9 cellular contexts compared by ENCODE assay signal in genomic region chr14:93788557-93789365, GRCh38. TPM values are rescaled to one million over a fixed set of nuclear protein-coding genes. Genes with fewer than 3 reads are reported as not detected.
A peak's percentile ranks its signal among the peaks of the same experiment; 100 is the strongest.
DNase-seq lines count a peak whose midpoint lies in the region; ATAC-seq, FAIRE-seq and TF ChIP-seq lines count a peak whose summit lies in the region.
"Had no signal": no experiment of that assay in that cellular context is flagged by ENCODE, and none has a peak within 500 bp of the region (broad histone marks: within the 10 kb centered on the region; RNA-seq: fewer than 3 reads in every experiment).

No MANE protein-coding gene starts in this region.

- H3K79me2 ChIP-seq in HCT116 (ENCODE audit: insufficient read depth, low read length) = no peaks in the 10 kb centered on the region

- H4K20me1 ChIP-seq in HCT116 (ENCODE audit: insufficient read depth) = no peaks in the 10 kb centered on the region

- intact Hi-C loops in HCT116 (cut with micrococcal nuclease) (loop anchor here (2.0 kb wide), 1 partner anchor 134 kb away; no protein-coding TSS in a partner anchor), Panc1 (cut with micrococcal nuclease; ENCODE audit: unreplicated experiment) (loop anchor here (10.0 kb wide), 1 partner anchor 134 kb away; no protein-coding TSS in a partner anchor), heart left ventricle (cut with DNase I) (loop anchor here (1.0 to 10.0 kb wide), 12 partner anchors 41 to 134 kb away; no protein-coding TSS in a partner anchor), pancreas (cut with DNase I) (no loop called here), adrenal gland (cut with DNase I) (no loop called here)

- no peaks in the 10 kb centered on the region for H3K27me3 ChIP-seq in HCT116 (ENCODE audit: insufficient read depth, low read length)
- no peaks in the 10 kb centered on the region; the same call in 1 of the 2 replicates for H3K27me3 ChIP-seq in Panc1 (ENCODE audit: control insufficient read depth, insufficient read depth, low read length)
- peaks cover 0 to 35% (median 2%) of the 10 kb centered on the region in 9 donors for H3K27me3 ChIP-seq in heart left ventricle
- H3K27me3 ChIP-seq in pancreas = no peaks in the 10 kb centered on the region
- H3K27me3 ChIP-seq in adrenal gland = peaks cover 18% of the 10 kb centered on the region

- H3K36me3 ChIP-seq in HCT116 (ENCODE audit: control insufficient read depth in 1 of 2, insufficient read depth in 2 of 2, low read length in 2 of 2) (no peaks in the 10 kb centered on the region), Panc1 (ENCODE audit: control insufficient read depth, insufficient read depth, low read length) (no peaks in the 10 kb centered on the region), heart left ventricle (no peaks in the 10 kb centered on the region), pancreas (no peaks in the 10 kb centered on the region), adrenal gland (replicated peaks in 1 of 2) (no peaks in the 10 kb centered on the region)

- no TSS peak for BruUV-seq in HCT116 (replicated peaks; lab: Mats Ljungman, UMichigan)
- no TSS peak for BruUV-seq in Panc1 (replicated peaks; lab: Mats Ljungman, UMichigan)

- H3K4me3 ChIP-seq in HCT116 (replicated peaks in 1 of 2; ENCODE audit: low read depth in 1 of 2, low read length in 2 of 2) = peak overlapping the region; percentile 39 to 59
- peak overlapping the region; percentile 38 to 43 for H3K4me3 ChIP-seq in Panc1 (ENCODE audit: low read depth in 2 of 2, low read length in 2 of 2)
- peak overlapping the region; percentile 37 to 69 (median 57) for H3K4me3 ChIP-seq in heart left ventricle
- H3K4me3 ChIP-seq in pancreas = peak overlapping the region; percentile 7 to 41 (median 24)
- peak overlapping the region in 1 of 4 donors; percentile 36 for H3K4me3 ChIP-seq in adrenal gland

- H2AFZ ChIP-seq in HCT116 (ENCODE audit: low read depth, low read length, poor library complexity, severe bottlenecking) = peak overlapping the region; percentile 56

- H3K9me2 ChIP-seq in HCT116 (ENCODE audit: insufficient read depth) = no peaks in the 10 kb centered on the region

- POLR2A ChIA-PET in HCT116 (lab: Charles Lee) = no interaction called here
- POLR2A ChIA-PET in Panc1 (lab: Charles Lee) = no interaction called here

- FAIRE-seq in pancreas (lab: Jason Lieb, UNC) = no peak

- TF ChIP-seq POLR2A in HCT116 (IDR thresholded peaks at IDR 0.05; ENCODE audit: borderline replicate concordance, extremely low read depth, insufficient read depth, insufficient read length) = peak; percentile 31
- peak in 1 of 2 donors; percentile 51 for TF ChIP-seq POLR2A in heart left ventricle (IDR thresholded peaks at IDR 0.05)
- TF ChIP-seq POLR2A in adrenal gland (IDR thresholded peaks at IDR 0.05) = no peak

- ATAC-seq in HCT116 = peak; percentile 87
- ATAC-seq in Panc1 = peak; percentile 89
- ATAC-seq in heart left ventricle = peak; percentile 75 to 92 (median 88)
- peak; percentile 38 to 88 (median 84) for ATAC-seq in pancreas
- ATAC-seq in HG03354 (IDR thresholded peaks at IDR 0.05; ENCODE audit: poor library complexity, severe bottlenecking, unreplicated experiment) = no peak
- no peak for ATAC-seq in stimulated activated naive CD8-positive, alpha-beta T cell treated with anti-CD3 and anti-CD28 coated beads, Interleukin-15, Interleukin-2, amounts not matched to agents 100 U/mL and 50 U/mL, for 24 hours

- CTCF ChIA-PET in HCT116 (lab: Charles Lee) = no interaction called here
- CTCF ChIA-PET in Panc1 (lab: Charles Lee) = no interaction called here

- peak overlapping the region; percentile 81 for H3K4me2 ChIP-seq in HCT116 (ENCODE audit: low read length)

- TF ChIP-seq RAD21 in HCT116 (IDR thresholded peaks at IDR 0.05; ENCODE audit: low read depth) = peak; percentile 71

- in situ Hi-C loops in Panc1 (cut with HindIII; ENCODE audit: low pct_unique_long_range_greater_than_20kb, low sequenced_read_pairs) = no loop called here

- peaks cover 6 to 15% of the 10 kb centered on the region in 2 experiments for H3K4me1 ChIP-seq in HCT116 (ENCODE audit: control insufficient read depth in 1 of 2, insufficient read depth in 2 of 2, low read length in 2 of 2)
- no peaks in the 10 kb centered on the region for H3K4me1 ChIP-seq in Panc1 (ENCODE audit: control insufficient read depth, insufficient read depth, low read length)
- H3K4me1 ChIP-seq in heart left ventricle = peaks cover 0 to 24% (median 5%) of the 10 kb centered on the region in 12 donors
- H3K4me1 ChIP-seq in pancreas = no peaks in the 10 kb centered on the region
- H3K4me1 ChIP-seq in adrenal gland (replicated peaks in 1 of 2) = no peaks in the 10 kb centered on the region

- TF ChIP-seq CTCF in HCT116 (IDR thresholded peaks at IDR 0.05 in 2 of 3, conservative IDR thresholded peaks at IDR 0.05 in 1 of 3; ENCODE audit: borderline replicate concordance in 1 of 3, insufficient read depth in 1 of 3, low read depth in 2 of 3, low read length in 2 of 3) = peak; percentile 25 to 43 (median 31); a peak in 2 of 6 replicates
- TF ChIP-seq CTCF in Panc1 (IDR thresholded peaks at IDR 0.05) = peak; percentile 49
- TF ChIP-seq CTCF in heart left ventricle (IDR thresholded peaks at IDR 0.05) = peak in 10 of 12 donors; percentile 26 to 60 (median 51)
- no peak for TF ChIP-seq CTCF in pancreas (IDR thresholded peaks at IDR 0.05)
- TF ChIP-seq CTCF in adrenal gland (IDR thresholded peaks at IDR 0.05) = no peak

- RAD21 ChIA-PET in HCT116 (lab: Charles Lee; ENCODE audit: low non-redundant PET in 1 of 2, low total read pairs in 2 of 2, uncharacterized antibody in 2 of 2, unreplicated experiment in 2 of 2) = no interaction called here

- 1 to 2% (median 1%) methylated on average over 52 to 88 of the region's 88 CpGs for WGBS in heart left ventricle, 4 donors
- WGBS in pancreas, 2 donors = 1% methylated on average over 74 to 88 of the region's 88 CpGs
- 2 to 8% (median 3%) methylated on average over 28 to 88 of the region's 88 CpGs for WGBS in adrenal gland, 4 donors

- DNase-seq in HCT116 (ENCODE audit: low read depth, low spot score) (no peak), Panc1 (ENCODE audit: low read depth, low spot score) (no peak), heart left ventricle (peak in 4 of 5 donors; percentile 38 to 55 (median 46)), pancreas (peak in 1 of 6 donors; percentile 58), adrenal gland (no peak), dedifferentiated amniotic fluid mesenchymal stem cell (ENCODE audit: extremely low spot score) (no peak)
- no peak for DNase-seq in stimulated activated naive CD8-positive, alpha-beta T cell treated with anti-CD3 and anti-CD28 coated beads, Interleukin-15, Interleukin-2, amounts not matched to agents 100 U/mL and 50 U/mL, for 24 hours

- H3K9me3 ChIP-seq in HCT116 (ENCODE audit: control insufficient read depth in 1 of 2, insufficient read depth in 1 of 2, low read depth in 1 of 2, low read length in 2 of 2) (no peaks in the 10 kb centered on the region), Panc1 (ENCODE audit: control insufficient read depth, insufficient read depth, low read depth, low read length) (no peaks in the 10 kb centered on the region), heart left ventricle (no peaks in the 10 kb centered on the region), pancreas (no peaks in the 10 kb centered on the region), adrenal gland (replicated peaks in 1 of 3) (no peaks in the 10 kb centered on the region)

- H3K9ac ChIP-seq in HCT116 (ENCODE audit: low read length) = peak overlapping the region; percentile 59

- H3K27ac ChIP-seq in HCT116 (ENCODE audit: low read depth, low read length) (peak overlapping the region; percentile 44; the same call in 1 of the 2 replicates), Panc1 (ENCODE audit: low read length) (no peak overlapping the region), heart left ventricle (peak overlapping the region in 10 of 12 donors; percentile 14 to 86 (median 64)), pancreas (no peak overlapping the region), adrenal gland (no peak overlapping the region)
- H3K27ac ChIP-seq: epithelial cell of prostate had no signal

TF ChIP-seq in HCT116, 20 proteins besides CTCF, POLR2A, EP300 and RAD21:
- peak; percentile 61 for TF ChIP-seq ZFX (IDR thresholded peaks at IDR 0.05)
- no peak for TF ChIP-seq REST (IDR thresholded peaks at IDR 0.05; ENCODE audit: low read depth)

RNA-seq across cellular contexts. Expression of gene PRIMA1, which starts 0.5 kb away (rescaled TPM):
- 1.5 TPM for total RNA-seq in HCT116 (2021; ENCODE audit: unreplicated experiment)
- 1.4 and 1.6 TPM in 2 replicates for polyA plus RNA-seq in HCT116 (2012)
- total RNA-seq in Panc1 (2021; ENCODE audit: unreplicated experiment) = 0.26 TPM
- 0.10 TPM for polyA plus RNA-seq in Panc1 (2012; ENCODE audit: insufficient read length)
- total RNA-seq in heart left ventricle = 10 to 100 TPM in 3 of 9 donors, 1 to 10 TPM in 6; 1.8 to 12.2 (median 5.0) TPM
- polyA plus RNA-seq in heart left ventricle = 10 to 100 TPM in 1 of 2 donors, 1 to 10 TPM in 1; 1.4 to 27.5 TPM
- total RNA-seq in pancreas = under 1 TPM; 0.28 to 0.56 (median 0.33) TPM
- under 1 TPM; 0.27 to 0.61 TPM for polyA plus RNA-seq in pancreas
- 1 to 10 TPM in 4 of 8 donors, under 1 TPM in 3, not detected in 1; 0.47 to 4.7 (median 1.6) TPM for total RNA-seq in adrenal gland
- 1 to 10 TPM; 1.9 to 4.2 (median 4.2) TPM for polyA plus RNA-seq in adrenal gland

Comparison
In these comparisons a context has a peak if more than half of its experiments do, and no peak if none do; other contexts are left out.
1. ATAC-seq: peak in HCT116 (single experiment), Panc1 (single experiment), heart left ventricle (4 of 4) and pancreas (4 of 4); none in HG03354 (single experiment) and stimulated activated naive CD8-positive, alpha-beta T cell treated with anti-CD3 and anti-CD28 coated beads, Interleukin-15, Interleukin-2, amounts not matched to agents 100 U/mL and 50 U/mL, for 24 hours (single experiment).
2. DNase-seq: peak in heart left ventricle (4 of 5); none in HCT116 (single experiment), Panc1 (single experiment), adrenal gland (0 of 7), dedifferentiated amniotic fluid mesenchymal stem cell (single experiment) and stimulated activated naive CD8-positive, alpha-beta T cell treated with anti-CD3 and anti-CD28 coated beads, Interleukin-15, Interleukin-2, amounts not matched to agents 100 U/mL and 50 U/mL, for 24 hours (single experiment).
3. H3K27ac ChIP-seq: peak in HCT116 (single experiment) and heart left ventricle (10 of 12); none in Panc1 (single experiment), pancreas (0 of 4) and adrenal gland (0 of 5).
4. CTCF ChIP-seq: peak in HCT116 (3 of 3), Panc1 (single experiment) and heart left ventricle (10 of 12); none in pancreas (0 of 4) and adrenal gland (0 of 6).
5. intact Hi-C loops: an anchor here in HCT116 (2.0 kb wide), Panc1 (10.0 kb wide) and heart left ventricle (1.0 to 10.0 kb wide); none called in pancreas and adrenal gland.